In genomic region chr6:139288496-139289040, GRCh38 we compare ENCODE assay signal across 24 cellular contexts. TPM values are rescaled to one million over a fixed set of nuclear protein-coding genes. Genes with fewer than 3 reads are reported as not detected.
DNase-seq lines count a peak whose midpoint lies in the region; ATAC-seq and TF ChIP-seq lines count a peak whose summit lies in the region.
"Had no signal": no experiment of that assay in that cellular context is flagged by ENCODE, and none has a peak within 500 bp of the region (broad histone marks: within the 10 kb centered on the region; RNA-seq: fewer than 3 reads in every experiment).

No MANE protein-coding gene starts in this region.

- H3K36me3 ChIP-seq in PC-9 (ENCODE audit: low read depth) (no peaks in the 10 kb centered on the region), left ventricle myocardium inferior (peaks cover 5% of the 10 kb centered on the region), gastrocnemius medialis (no peaks in the 10 kb centered on the region), osteoblast (ENCODE audit: insufficient read depth, low read length) (no peaks in the 10 kb centered on the region)
- H3K36me3 ChIP-seq: lower lobe of right lung had no signal

- H3K4me3 ChIP-seq in PC-9 (no peak overlapping the region), left ventricle myocardium inferior (peak overlapping the region; percentile 64), gastrocnemius medialis (peak overlapping the region; percentile 34 to 57 (median 48)), osteoblast (ENCODE audit: insufficient read depth, low read length) (no peak overlapping the region)
- H3K4me3 ChIP-seq: lower lobe of right lung had no signal

- H3K9me2 ChIP-seq in PC-9 (ENCODE audit: insufficient read depth), result no peaks in the 10 kb centered on the region

- TF ChIP-seq POLR2A in gastrocnemius medialis (IDR thresholded peaks at IDR 0.05), result peak in 1 of 2 donors; percentile 26

- H3K27ac ChIP-seq in PC-9 (no peak overlapping the region), left ventricle myocardium inferior (replicated peaks) (peak overlapping the region; percentile 89), gastrocnemius medialis (peak overlapping the region; percentile 92 to 96 (median 94)), osteoblast (ENCODE audit: low read depth, low read length) (no peak overlapping the region)
- H3K27ac ChIP-seq: 22Rv1, lower lobe of right lung had no signal

- intact Hi-C loops in PC-9 (cut with micrococcal nuclease; ENCODE audit: unreplicated experiment) (no loop called here), left ventricle myocardium inferior (cut with micrococcal nuclease) (no loop called here), gastrocnemius medialis (cut with DNase I; ENCODE audit: low total_unique reads) (loop anchor here (5.0 kb wide), 1 partner anchor 764 kb away; no protein-coding TSS in a partner anchor)

- H2AFZ ChIP-seq in PC-9 (peak overlapping the region; percentile 63; the same call in 1 of the 2 replicates), osteoblast (ENCODE audit: low read length) (no peak overlapping the region)

- in situ Hi-C loops in gastrocnemius medialis (cut with MboI; ENCODE audit: low sequenced_read_pairs in 4 of 4), result no loop called here

- POLR2A ChIA-PET in PC-9 (lab: Charles Lee; ENCODE audit: unreplicated experiment), result no interaction called here

- DNase-seq in DMS 273 (lab: John Stamatoyannopoulos, UW; ENCODE audit: unreplicated experiment), result peak; percentile 57
- no peak for DNase-seq in DMS 273 treated with DMSO at 0.1 percent for 48 hours (lab: John Stamatoyannopoulos, UW)
- peak in 1 of 2 experiments; percentile 28 for DNase-seq in PC-9
- DNase-seq in left ventricle myocardium inferior, result peak; percentile 28
- DNase-seq in gastrocnemius medialis, result peak in 1 of 2 donors; percentile 52
- DNase-seq in osteoblast (ENCODE audit: insufficient read length, low spot score, missing footprints), result no peak
- DNase-seq in NCI-H524 treated with DMSO at 0.1 percent for 48 hours (lab: John Stamatoyannopoulos, UW), result no peak
- DNase-seq: activated CD4-positive, alpha-beta T cell treated with anti-CD3 and anti-CD28 coated beads, Interleukin-2, amount 50 U/mL, for 48 hours; CD4-positive, alpha-beta T cell; H7; Karpas-422; lower lobe of right lung; NCI-H1436; NCI-H2081 treated with DMSO at 0.1 percent for 48 hours; NCI-H345; OCI-M1; posterior cingulate gyrus; stimulated activated CD4-positive, alpha-beta T cell treated with anti-CD3 and anti-CD28 coated beads, Interleukin-4, amount 100 ng/mL, for 24 hours; stimulated activated naive CD4-positive, alpha-beta T cell treated with Interleukin-2 at 50 U/mL for 16 hours; SW 1271 had no signal

- H3K9me3 ChIP-seq in PC-9 (ENCODE audit: insufficient read depth, low read depth) (no peaks in the 10 kb centered on the region), left ventricle myocardium inferior (replicated peaks) (no peaks in the 10 kb centered on the region), gastrocnemius medialis (no peaks in the 10 kb centered on the region), osteoblast (ENCODE audit: low read depth, low read length) (no peaks in the 10 kb centered on the region)
- H3K9me3 ChIP-seq: lower lobe of right lung had no signal

- CTCF ChIA-PET in PC-9 (lab: Charles Lee), result no interaction called here

- TF ChIP-seq CTCF in PC-9 (conservative IDR thresholded peaks at IDR 0.05), result no peak
- TF ChIP-seq CTCF in left ventricle myocardium inferior (IDR thresholded peaks at IDR 0.05; ENCODE audit: borderline replicate concordance), result no peak
- no peak for TF ChIP-seq CTCF in gastrocnemius medialis (IDR thresholded peaks at IDR 0.05 in 4 of 5, conservative IDR thresholded peaks at IDR 0.05 in 1 of 5)
- no peak for TF ChIP-seq CTCF in osteoblast (IDR thresholded peaks at IDR 0.05; ENCODE audit: extremely low read depth, low read depth, low read length)

- H3K4me2 ChIP-seq in PC-9 (no peak overlapping the region), osteoblast (ENCODE audit: insufficient read depth, low read length) (no peak overlapping the region)

- ATAC-seq in gastrocnemius medialis (peak; percentile 7 to 14), HG02623 (IDR thresholded peaks at IDR 0.05; ENCODE audit: unreplicated experiment) (no peak)
- ATAC-seq: activated T-helper 17 cell treated with anti-CD3 and anti-CD28 coated beads, Interleukin-2, amount 50 U/mL, for 72 hours; lower lobe of right lung; sciatic nerve had no signal

- H3K4me1 ChIP-seq in PC-9 (replicated peaks; ENCODE audit: insufficient read depth) (0 out of 2 replicates have a peak, but pooled peaks cover 3% of the 10 kb centered on the region), left ventricle myocardium inferior (peaks cover 57% of the 10 kb centered on the region), gastrocnemius medialis (peaks cover 57 to 72% of the 10 kb centered on the region in 2 donors), osteoblast (ENCODE audit: insufficient read depth, low read length) (no peaks in the 10 kb centered on the region)

- H4K20me1 ChIP-seq in PC-9 (ENCODE audit: insufficient read depth), result no peaks in the 10 kb centered on the region
- H4K20me1 ChIP-seq in osteoblast (ENCODE audit: insufficient read depth, low read length), result no peaks in the 10 kb centered on the region

- H3K27me3 ChIP-seq in PC-9 (ENCODE audit: insufficient read depth, low read depth), result no peaks in the 10 kb centered on the region
- H3K27me3 ChIP-seq in left ventricle myocardium inferior (ENCODE audit: low read depth), result no peaks in the 10 kb centered on the region
- H3K27me3 ChIP-seq in gastrocnemius medialis, result no peaks in the 10 kb centered on the region
- no peaks in the 10 kb centered on the region for H3K27me3 ChIP-seq in osteoblast (ENCODE audit: insufficient read depth, low read length)

- no peaks in the 10 kb centered on the region for H3F3A ChIP-seq in PC-9 (ENCODE audit: insufficient read depth, low read depth)

- BruUV-seq in PC-9 (replicated peaks; lab: Mats Ljungman, UMichigan), result no TSS peak

- H3K79me2 ChIP-seq in PC-9 (ENCODE audit: low read depth) (no peaks in the 10 kb centered on the region), osteoblast (ENCODE audit: insufficient read depth, low read length) (no peaks in the 10 kb centered on the region)

RNA-seq across cellular contexts. Expression of gene TXLNB, which starts 3.2 kb away (rescaled TPM):
- total RNA-seq in PC-9 (2021) (0.09 TPM in 1 of 2 replicates, not detected in the other), left ventricle myocardium inferior (137 TPM), gastrocnemius medialis (100 to 1,000 TPM in 2 of 4 donors, 10 to 100 TPM in 2; 58.3 to 197 (median 124) TPM), osteoblast (0.59 and 1.8 TPM in 2 replicates)
- total RNA-seq: H7 had no signal

Comparison
In these comparisons a context has a peak if more than half of its experiments do, and no peak if none do; other contexts are left out.
1. DNase-seq: peak in DMS 273 (single experiment) and left ventricle myocardium inferior (single experiment); none in DMS 273 treated with DMSO at 0.1 percent for 48 hours (single experiment), osteoblast (single experiment) and NCI-H524 treated with DMSO at 0.1 percent for 48 hours (single experiment).
2. H3K27ac ChIP-seq: peak in left ventricle myocardium inferior (single experiment) and gastrocnemius medialis (4 of 4); none in PC-9 (single experiment) and osteoblast (single experiment).
3. H3K4me3 ChIP-seq: peak in left ventricle myocardium inferior (single experiment) and gastrocnemius medialis (4 of 4); none in PC-9 (single experiment) and osteoblast (single experiment).
4. RNA of gene TXLNB, which starts 3.2 kb away (total RNA-seq): 58.3 to 197 TPM in gastrocnemius medialis and 137 TPM in left ventricle myocardium inferior (single experiment); 0.59 to 1.8 TPM in osteoblast and 0.09 TPM in PC-9; every median in the first group is over 10 times any median in the second.